Comparison of ENCODE assay signal across 8 cellular contexts in genomic region chr20:57048027-57048869, GRCh38.
DNase-seq lines count a peak whose midpoint lies in the region; ATAC-seq and TF ChIP-seq lines count a peak whose summit lies in the region.

No MANE protein-coding gene starts in this region.

- H3K9me3 Mint-ChIP-seq in Caco-2 (ENCODE audit: unreplicated experiment) = no peaks in the 10 kb centered on the region
- no peaks in the 10 kb centered on the region for H3K9me3 Mint-ChIP-seq in activated T-helper 2 cell treated with anti-CD3 and anti-CD28 coated beads, Interferon-gamma antibody, Interleukin-2, Interleukin-4, amounts not matched to agents 10 μg/mL and 5 μg/mL and 100 μg/mL, durations not matched to agents 14 hours and 24 hours and 36 hours

- H3K27ac ChIP-seq in GM23248 (no peak overlapping the region), smooth muscle cell (ENCODE audit: low read depth) (no peak overlapping the region)

- in situ Hi-C loops in GM23248 (cut with MboI) = no loop called here

- H3K27me3 ChIP-seq in Caco-2 (replicated peaks; ENCODE audit: control insufficient read depth, insufficient read depth, low read length) (no peaks in the 10 kb centered on the region; the same call in 1 of the 2 replicates), GM23248 (replicated peaks; ENCODE audit: insufficient read depth) (no peaks in the 10 kb centered on the region), smooth muscle cell (ENCODE audit: low read depth) (no peaks in the 10 kb centered on the region)

- no peaks in the 10 kb centered on the region for H3K36me3 Mint-ChIP-seq in Caco-2 (ENCODE audit: insufficient read depth, unreplicated experiment)
- no peaks in the 10 kb centered on the region for H3K36me3 Mint-ChIP-seq in activated T-helper 2 cell treated with anti-CD3 and anti-CD28 coated beads, Interferon-gamma antibody, Interleukin-2, Interleukin-4, amounts not matched to agents 10 μg/mL and 5 μg/mL and 100 μg/mL, durations not matched to agents 14 hours and 24 hours and 36 hours (ENCODE audit: low read depth)

- no peak overlapping the region for H3K4me2 ChIP-seq in GM23248 (ENCODE audit: unreplicated experiment)
- no peak overlapping the region for H3K4me2 ChIP-seq in smooth muscle cell

- H4K20me1 ChIP-seq in GM23248 (ENCODE audit: insufficient read depth) (no peaks in the 10 kb centered on the region), smooth muscle cell (ENCODE audit: low read depth) (no peaks in the 10 kb centered on the region)

- no peaks in the 10 kb centered on the region for H3K36me3 ChIP-seq in Caco-2 (ENCODE audit: control insufficient read depth, insufficient read depth, low read length)
- H3K36me3 ChIP-seq in GM23248 (ENCODE audit: low read depth) = no peaks in the 10 kb centered on the region
- H3K36me3 ChIP-seq in smooth muscle cell (ENCODE audit: low read depth) = no peaks in the 10 kb centered on the region

- ATAC-seq in HG02678 (IDR thresholded peaks at IDR 0.05; ENCODE audit: unreplicated experiment) = no peak

- H3K9me3 ChIP-seq in Caco-2 (no peaks in the 10 kb centered on the region), GM23248 (ENCODE audit: low read depth) (no peaks in the 10 kb centered on the region), smooth muscle cell (replicated peaks; ENCODE audit: low read depth) (no peaks in the 10 kb centered on the region)

- CTCF ChIA-PET in Caco-2 (lab: Charles Lee) = interaction anchor here (0.7 kb wide), 1 partner anchor 13 kb away, joined by 3 read pairs; no protein-coding TSS in a partner anchor

- BruUV-seq in Caco-2 (replicated peaks; lab: Mats Ljungman, UMichigan) = no TSS peak

- no peak overlapping the region for H3K9ac ChIP-seq in GM23248
- H3K9ac ChIP-seq in smooth muscle cell (ENCODE audit: low read depth) = no peak overlapping the region

- intact Hi-C loops in Caco-2 (cut with micrococcal nuclease; ENCODE audit: unreplicated experiment) = no loop called here
- intact Hi-C loops in activated T-helper 2 cell treated with anti-CD3 and anti-CD28 coated beads, Interferon-gamma antibody, Interleukin-2, Interleukin-4, amounts not matched to agents 10 μg/mL and 5 μg/mL and 100 μg/mL, durations not matched to agents 14 hours and 24 hours and 36 hours (cut with micrococcal nuclease) = no loop called here

- H3K4me3 Mint-ChIP-seq in Caco-2 (ENCODE audit: unreplicated experiment) = no peak overlapping the region
- H3K4me3 Mint-ChIP-seq in activated T-helper 2 cell treated with anti-CD3 and anti-CD28 coated beads, Interferon-gamma antibody, Interleukin-2, Interleukin-4, amounts not matched to agents 10 μg/mL and 5 μg/mL and 100 μg/mL, durations not matched to agents 14 hours and 24 hours and 36 hours (ENCODE audit: low read depth) = no peak overlapping the region

- POLR2A ChIA-PET in Caco-2 (lab: Charles Lee) = no interaction called here

- no peaks in the 10 kb centered on the region for H3K27me3 Mint-ChIP-seq in Caco-2 (ENCODE audit: insufficient read depth, unreplicated experiment)
- H3K27me3 Mint-ChIP-seq in activated T-helper 2 cell treated with anti-CD3 and anti-CD28 coated beads, Interferon-gamma antibody, Interleukin-2, Interleukin-4, amounts not matched to agents 10 μg/mL and 5 μg/mL and 100 μg/mL, durations not matched to agents 14 hours and 24 hours and 36 hours (ENCODE audit: low read depth) = no peaks in the 10 kb centered on the region

- H3K79me2 ChIP-seq in GM23248 (ENCODE audit: insufficient read depth) (no peaks in the 10 kb centered on the region), smooth muscle cell (ENCODE audit: low read depth) (no peaks in the 10 kb centered on the region)

- no peak overlapping the region for H3K4me3 ChIP-seq in Caco-2 (ENCODE audit: low read depth, low read length)
- no peak overlapping the region for H3K4me3 ChIP-seq in GM23248
- H3K4me3 ChIP-seq in fibroblast of the aortic adventitia (ENCODE audit: low read depth, low read length) = no peak overlapping the region
- H3K4me3 ChIP-seq in smooth muscle cell = no peak overlapping the region

- WGBS in GM23248 (ENCODE audit: low coverage in 1 of 2, low lambda C conversion rate in 2 of 2, missing lambda C conversion rate in 2 of 2), 2 experiments = 65 to 71% methylated on average over 14 of the region's 14 CpGs
- WGBS in smooth muscle cell (ENCODE audit: low lambda C conversion rate) = 66% methylated on average over 14 of the region's 14 CpGs

- peak overlapping the region; percentile 20 for H3K27ac Mint-ChIP-seq in Caco-2 (ENCODE audit: unreplicated experiment)
- no peak overlapping the region for H3K27ac Mint-ChIP-seq in activated T-helper 2 cell treated with anti-CD3 and anti-CD28 coated beads, Interferon-gamma antibody, Interleukin-2, Interleukin-4, amounts not matched to agents 10 μg/mL and 5 μg/mL and 100 μg/mL, durations not matched to agents 14 hours and 24 hours and 36 hours

- H3K4me1 ChIP-seq in Caco-2 = peaks cover 28% of the 10 kb centered on the region
- no peaks in the 10 kb centered on the region for H3K4me1 ChIP-seq in GM23248 (ENCODE audit: insufficient read depth)
- no peaks in the 10 kb centered on the region for H3K4me1 ChIP-seq in smooth muscle cell (ENCODE audit: low read depth)

- TF ChIP-seq CTCF in Caco-2 (IDR thresholded peaks at IDR 0.05; ENCODE audit: insufficient read depth in 1 of 2, low read depth in 1 of 2, low read length in 1 of 2, severe bottlenecking in 1 of 2, unreplicated experiment in 1 of 2) = peak; percentile 68 to 70
- peak; percentile 27 for TF ChIP-seq CTCF in fibroblast of the aortic adventitia (IDR thresholded peaks at IDR 0.05; ENCODE audit: insufficient read depth, low read length)
- peak; percentile 58 for TF ChIP-seq CTCF in smooth muscle cell (IDR thresholded peaks at IDR 0.05; ENCODE audit: borderline replicate concordance, insufficient read depth, poor library complexity, severe bottlenecking)

- no peaks in the 10 kb centered on the region for H3K9me2 ChIP-seq in GM23248 (ENCODE audit: insufficient read depth)

- peaks cover 17% of the 10 kb centered on the region for H3K4me1 Mint-ChIP-seq in Caco-2 (ENCODE audit: low read depth, unreplicated experiment)
- no peaks in the 10 kb centered on the region for H3K4me1 Mint-ChIP-seq in activated T-helper 2 cell treated with anti-CD3 and anti-CD28 coated beads, Interferon-gamma antibody, Interleukin-2, Interleukin-4, amounts not matched to agents 10 μg/mL and 5 μg/mL and 100 μg/mL, durations not matched to agents 14 hours and 24 hours and 36 hours (ENCODE audit: low read depth)

- H3F3A ChIP-seq in GM23248 (ENCODE audit: insufficient read depth) (no peaks in the 10 kb centered on the region), smooth muscle cell (ENCODE audit: low read depth) (no peaks in the 10 kb centered on the region)

- DNase-seq in Caco-2 (peak; percentile 72 to 79), GM23248 (peak; percentile 68), SHP77 treated with DMSO at 0.1 percent for 48 hours (lab: John Stamatoyannopoulos, UW) (peak; percentile 6), fibroblast of the aortic adventitia (ENCODE audit: low read depth) (no peak), smooth muscle cell (lab: John Stamatoyannopoulos, UW; ENCODE audit: unreplicated experiment) (no peak), NCI-H1694 treated with DMSO at 0.1 percent for 48 hours (lab: John Stamatoyannopoulos, UW) (no peak)
- no peak for DNase-seq in activated T-helper 2 cell treated with anti-CD3 and anti-CD28 coated beads, Interferon-gamma antibody, Interleukin-2, Interleukin-4, amounts not matched to agents 10 μg/mL and 5 μg/mL and 100 μg/mL, durations not matched to agents 14 hours and 24 hours and 36 hours (ENCODE audit: low spot score)

- H2AFZ ChIP-seq in GM23248 (no peak overlapping the region), smooth muscle cell (ENCODE audit: low read depth) (no peak overlapping the region)

Comparison
In these comparisons a context has a peak if more than half of its experiments do, and no peak if none do; other contexts are left out.
1. DNase-seq: peak in Caco-2 (2 of 2), GM23248 (single experiment) and SHP77 treated with DMSO at 0.1 percent for 48 hours (single experiment); none in fibroblast of the aortic adventitia (single experiment), smooth muscle cell (single experiment), activated T-helper 2 cell treated with anti-CD3 and anti-CD28 coated beads, Interferon-gamma antibody, Interleukin-2, Interleukin-4, amounts not matched to agents 10 μg/mL and 5 μg/mL and 100 μg/mL, durations not matched to agents 14 hours and 24 hours and 36 hours (single experiment) and NCI-H1694 treated with DMSO at 0.1 percent for 48 hours (single experiment).
2. Peak in every context shown above with its lines, with median percentiles within 50 percentile points of each other: CTCF ChIP-seq.